In the genomic region with DNA sequence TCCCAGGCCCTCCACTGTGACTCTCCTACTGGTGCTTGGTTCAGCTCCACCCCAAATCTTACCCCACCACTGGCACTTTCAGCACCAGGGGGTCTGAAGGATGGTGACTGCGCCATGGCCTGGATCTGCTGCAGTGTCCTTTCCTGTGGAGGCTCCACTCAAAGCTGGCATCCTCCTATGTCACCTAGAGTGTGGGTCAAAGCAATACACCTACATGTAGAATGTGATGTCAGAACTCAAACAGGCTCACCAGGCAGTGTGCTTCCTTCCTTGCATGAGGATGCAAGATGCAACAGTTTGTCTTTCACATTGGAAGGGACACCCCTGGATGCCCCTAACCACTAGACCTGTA, we compare ENCODE assay signal across 1 cellular context.
TF ChIP-seq lines count a peak whose summit lies in the region.

No MANE protein-coding gene starts in this region.

TF ChIP-seq in GM12878, 131 proteins besides CTCF, POLR2A, EP300 and RAD21:
- TF ChIP-seq POLR2AphosphoS5 (IDR thresholded peaks at IDR 0.05; ENCODE audit: low read length): peak; percentile 53
- TF ChIP-seq, protein P1, sequence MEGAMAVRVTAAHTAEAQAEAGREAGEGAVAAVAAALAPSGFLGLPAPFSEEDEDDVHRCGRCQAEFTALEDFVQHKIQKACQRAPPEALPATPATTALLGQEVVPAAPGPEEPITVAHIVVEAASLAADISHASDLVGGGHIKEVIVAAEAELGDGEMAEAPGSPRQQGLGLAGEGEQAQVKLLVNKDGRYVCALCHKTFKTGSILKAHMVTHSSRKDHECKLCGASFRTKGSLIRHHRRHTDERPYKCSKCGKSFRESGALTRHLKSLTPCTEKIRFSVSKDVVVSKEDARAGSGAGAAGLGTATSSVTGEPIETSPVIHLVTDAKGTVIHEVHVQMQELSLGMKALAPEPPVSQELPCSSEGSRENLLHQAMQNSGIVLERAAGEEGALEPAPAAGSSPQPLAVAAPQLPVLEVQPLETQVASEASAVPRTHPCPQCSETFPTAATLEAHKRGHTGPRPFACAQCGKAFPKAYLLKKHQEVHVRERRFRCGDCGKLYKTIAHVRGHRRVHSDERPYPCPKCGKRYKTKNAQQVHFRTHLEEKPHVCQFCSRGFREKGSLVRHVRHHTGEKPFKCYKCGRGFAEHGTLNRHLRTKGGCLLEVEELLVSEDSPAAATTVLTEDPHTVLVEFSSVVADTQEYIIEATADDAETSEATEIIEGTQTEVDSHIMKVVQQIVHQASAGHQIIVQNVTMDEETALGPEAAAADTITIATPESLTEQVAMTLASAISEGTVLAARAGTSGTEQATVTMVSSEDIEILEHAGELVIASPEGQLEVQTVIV (IDR thresholded peaks at IDR 0.05; ENCODE audit: borderline replicate concordance, partially characterized antibody): no peak
